In genomic region chr7:46751927-46752723, GRCh38 we compare ENCODE assay signal across 8 cellular contexts.
DNase-seq lines count a peak whose midpoint lies in the region; ATAC-seq and TF ChIP-seq lines count a peak whose summit lies in the region.
"Not testable (repeated sequence)": the region's sequence is repeated elsewhere in the genome, so short reads cannot be mapped to it uniquely, and the experiment has no call there.

No MANE protein-coding gene starts in this region.

- in situ Hi-C loops in Caki2 (cut with HindIII; ENCODE audit: low pct_unique_long_range_greater_than_20kb, low sequenced_read_pairs): loop anchor here (25.0 kb wide), 1 partner anchor 840 kb away; the partner anchor contains the start of gene IGFBP3

- H3K27ac Mint-ChIP-seq in HFFc6 (peak overlapping the region; percentile 66), MCF 10A (ENCODE audit: low read depth, unreplicated experiment) (peak overlapping the region; percentile 47), neural crest cell (ENCODE audit: unreplicated experiment) (peak overlapping the region; percentile 10)

- H3K4me1 Mint-ChIP-seq in HFFc6 (ENCODE audit: low read depth) (peaks cover 72% of the 10 kb centered on the region), MCF 10A (ENCODE audit: insufficient read depth, unreplicated experiment) (peaks cover 42% of the 10 kb centered on the region), neural crest cell (peaks cover 25% of the 10 kb centered on the region)

- not testable (repeated sequence) for TF ChIP-seq CTCF in HFFc6 (IDR thresholded peaks at IDR 0.05); MCF 10A (IDR thresholded peaks at IDR 0.05; ENCODE audit: unreplicated experiment); heart right ventricle (IDR thresholded peaks at IDR 0.05); neural crest cell (conservative IDR thresholded peaks at IDR 0.05); tibial artery (IDR thresholded peaks at IDR 0.05)

- H3K4me3 ChIP-seq in heart right ventricle, tibial artery: not testable (repeated sequence)

- H3K27me3 ChIP-seq in heart right ventricle, tibial artery: not testable (repeated sequence)

- not testable (repeated sequence) for BruUV-seq in MCF 10A (replicated peaks; lab: Mats Ljungman, UMichigan)

- ATAC-seq in heart right ventricle: peak in 7 of 8 donors; percentile 34 to 84 (median 59)

- CTCF ChIA-PET in MCF 10A (lab: Yijun Ruan, JAX): interaction anchor here (0.6 to 0.7 kb wide), 3 partner anchors 168 to 1355 kb away, joined by 3 to 5 read pairs (median 3); no protein-coding TSS in a partner anchor

- 79 to 90% methylated on average over 11 of the region's 11 CpGs for WGBS in heart right ventricle, 2 donors

- H3K36me3 ChIP-seq in heart right ventricle, tibial artery: not testable (repeated sequence)

- peak overlapping the region; percentile 39; the same call in 1 of the 2 replicates for H3K4me3 Mint-ChIP-seq in HFFc6
- not testable (repeated sequence) for H3K4me3 Mint-ChIP-seq in MCF 10A (ENCODE audit: unreplicated experiment); neural crest cell

- POLR2A ChIA-PET in MCF 10A (lab: Yijun Ruan, JAX): interaction anchor here (0.6 to 2.6 kb wide), 8 partner anchors 12 to 297 kb away, joined by 3 to 16 read pairs (median 4); no protein-coding TSS in a partner anchor

- not testable (repeated sequence) for H3K27ac ChIP-seq in heart right ventricle
- H3K27ac ChIP-seq in tibial artery: peak overlapping the region; percentile 74 to 80

- intact Hi-C loops in MCF 10A (cut with micrococcal nuclease): loop anchor here (1.0 to 10.0 kb wide), 4 partner anchors 32 to 335 kb away; no protein-coding TSS in a partner anchor
- intact Hi-C loops in heart right ventricle (cut with DNase I): loop anchor here in 1 of 10 donors (10.0 kb wide), 1 partner anchor 333 kb away; no protein-coding TSS in a partner anchor
- intact Hi-C loops in tibial artery (cut with DNase I; ENCODE audit: low total_unique reads): loop anchor here (5.0 kb wide), 2 partner anchors 150 to 830 kb away; partner anchors contain the start of gene IGFBP3

- DNase-seq in Caki2 (ENCODE audit: low read depth): peak; percentile 24
- peak; percentile 73 for DNase-seq in HFFc6
- DNase-seq in RPMI7951 (ENCODE audit: low read depth): peak; percentile 82
- peak; percentile 86 for DNase-seq in MCF 10A (ENCODE audit: unreplicated experiment)
- DNase-seq in fibroblast of gingiva (ENCODE audit: low read depth): peak; percentile 47
- DNase-seq in heart right ventricle; neural crest cell (ENCODE audit: low read depth, low spot score): not testable (repeated sequence)
- peak; percentile 25 to 80 for DNase-seq in tibial artery

- H3K9me3 ChIP-seq in heart right ventricle, tibial artery: not testable (repeated sequence)

- not testable (repeated sequence) for H3K9me3 Mint-ChIP-seq in HFFc6; MCF 10A (ENCODE audit: unreplicated experiment); neural crest cell

- H3K4me1 ChIP-seq in heart right ventricle: peaks cover 0 to 17% (median 7%) of the 10 kb centered on the region in 9 donors
- peaks cover 0 to 72% (median 40%) of the 10 kb centered on the region in 4 donors for H3K4me1 ChIP-seq in tibial artery

- H3K36me3 Mint-ChIP-seq in HFFc6 (ENCODE audit: low read depth); MCF 10A (ENCODE audit: insufficient read depth, unreplicated experiment); neural crest cell (ENCODE audit: low read depth): not testable (repeated sequence)

- not testable (repeated sequence) for H3K27me3 Mint-ChIP-seq in HFFc6 (ENCODE audit: insufficient read depth); MCF 10A (ENCODE audit: insufficient read depth, unreplicated experiment); neural crest cell (ENCODE audit: low read depth)

Comparison
In these comparisons a context has a peak if more than half of its experiments do, and no peak if none do; other contexts are left out.
1. H3K27ac Mint-ChIP-seq: peak in every context shown above with its lines; median percentile 66 in HFFc6; 47 in MCF 10A; 10 in neural crest cell.